In the genomic region with DNA sequence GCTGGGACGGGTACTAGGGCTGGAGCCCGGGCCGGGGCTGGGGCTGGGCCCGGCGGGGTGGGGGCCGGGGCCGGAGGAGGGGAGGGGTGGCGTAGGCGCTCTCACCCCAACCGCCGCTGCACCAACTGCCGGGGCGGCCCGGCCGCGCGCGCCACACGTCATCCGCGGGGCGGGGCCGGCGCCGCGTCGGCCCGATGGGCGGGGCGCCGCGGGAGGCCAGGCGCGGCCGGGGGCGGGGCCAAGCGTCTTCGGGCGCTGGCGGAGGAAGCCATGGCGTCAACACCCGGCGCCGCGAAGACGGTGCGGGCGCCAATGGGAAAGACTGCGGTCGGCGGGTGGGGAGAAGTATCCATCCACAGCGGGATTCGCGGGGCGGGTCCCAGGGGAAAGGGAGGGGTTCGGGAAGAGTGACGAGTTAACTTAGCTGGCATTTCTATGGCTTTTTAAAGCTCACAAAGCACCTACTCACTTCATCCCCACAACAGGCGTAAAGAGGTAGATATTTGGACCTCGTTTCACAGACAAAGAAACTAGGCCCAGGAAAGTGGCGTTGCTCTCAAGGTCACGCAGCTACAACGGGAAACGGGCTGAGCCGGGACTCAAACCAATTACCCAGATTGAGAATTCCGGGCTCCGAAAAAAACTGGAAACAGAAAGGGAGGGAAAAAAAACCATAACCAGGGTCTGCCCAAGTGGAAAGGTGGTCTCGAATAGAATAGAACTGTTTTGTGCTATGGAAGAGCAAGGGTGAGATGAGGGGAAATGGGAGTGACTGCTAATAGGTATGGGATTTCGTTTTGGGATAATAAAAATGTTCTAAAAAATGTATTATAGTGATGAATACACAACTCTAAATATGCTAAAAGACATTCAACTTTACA, we compare ENCODE assay signal across 8 cellular contexts. TPM values are rescaled to one million over a fixed set of nuclear protein-coding genes. Genes with fewer than 3 reads are reported as not detected.
DNase-seq lines count a peak whose midpoint lies in the region; ATAC-seq and TF ChIP-seq lines count a peak whose summit lies in the region.

A gene with protein sequence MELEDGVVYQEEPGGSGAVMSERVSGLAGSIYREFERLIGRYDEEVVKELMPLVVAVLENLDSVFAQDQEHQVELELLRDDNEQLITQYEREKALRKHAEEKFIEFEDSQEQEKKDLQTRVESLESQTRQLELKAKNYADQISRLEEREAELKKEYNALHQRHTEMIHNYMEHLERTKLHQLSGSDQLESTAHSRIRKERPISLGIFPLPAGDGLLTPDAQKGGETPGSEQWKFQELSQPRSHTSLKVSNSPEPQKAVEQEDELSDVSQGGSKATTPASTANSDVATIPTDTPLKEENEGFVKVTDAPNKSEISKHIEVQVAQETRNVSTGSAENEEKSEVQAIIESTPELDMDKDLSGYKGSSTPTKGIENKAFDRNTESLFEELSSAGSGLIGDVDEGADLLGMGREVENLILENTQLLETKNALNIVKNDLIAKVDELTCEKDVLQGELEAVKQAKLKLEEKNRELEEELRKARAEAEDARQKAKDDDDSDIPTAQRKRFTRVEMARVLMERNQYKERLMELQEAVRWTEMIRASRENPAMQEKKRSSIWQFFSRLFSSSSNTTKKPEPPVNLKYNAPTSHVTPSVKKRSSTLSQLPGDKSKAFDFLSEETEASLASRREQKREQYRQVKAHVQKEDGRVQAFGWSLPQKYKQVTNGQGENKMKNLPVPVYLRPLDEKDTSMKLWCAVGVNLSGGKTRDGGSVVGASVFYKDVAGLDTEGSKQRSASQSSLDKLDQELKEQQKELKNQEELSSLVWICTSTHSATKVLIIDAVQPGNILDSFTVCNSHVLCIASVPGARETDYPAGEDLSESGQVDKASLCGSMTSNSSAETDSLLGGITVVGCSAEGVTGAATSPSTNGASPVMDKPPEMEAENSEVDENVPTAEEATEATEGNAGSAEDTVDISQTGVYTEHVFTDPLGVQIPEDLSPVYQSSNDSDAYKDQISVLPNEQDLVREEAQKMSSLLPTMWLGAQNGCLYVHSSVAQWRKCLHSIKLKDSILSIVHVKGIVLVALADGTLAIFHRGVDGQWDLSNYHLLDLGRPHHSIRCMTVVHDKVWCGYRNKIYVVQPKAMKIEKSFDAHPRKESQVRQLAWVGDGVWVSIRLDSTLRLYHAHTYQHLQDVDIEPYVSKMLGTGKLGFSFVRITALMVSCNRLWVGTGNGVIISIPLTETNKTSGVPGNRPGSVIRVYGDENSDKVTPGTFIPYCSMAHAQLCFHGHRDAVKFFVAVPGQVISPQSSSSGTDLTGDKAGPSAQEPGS (N-terminal part only) (minus strand): TSS at position 130 of the 881 bp plus-strand sequence. CDS start 212 bp downstream, outside the sequence.

- peak within 1 kb of the TSS; percentile 97 for H3K27ac Mint-ChIP-seq in T-helper 17 cell

- H3K27ac ChIP-seq in psoas muscle = peak within 1 kb of the TSS; percentile 99
- H3K27ac ChIP-seq in urinary bladder (ENCODE audit: low read depth) = peak within 1 kb of the TSS; percentile 99

- no peak for TF ChIP-seq CTCF in GM13976 (IDR thresholded peaks at IDR 0.05; ENCODE audit: borderline replicate concordance, control extremely low read depth, extremely low read depth, insufficient read depth, missing control alignments)
- no peak for TF ChIP-seq CTCF in psoas muscle (IDR thresholded peaks at IDR 0.05)

- H3K4me3 ChIP-seq in psoas muscle (peak within 1 kb of the TSS; percentile 99), urinary bladder (ENCODE audit: low read depth, low read length) (peak within 1 kb of the TSS; percentile 87)

- H3K9me3 ChIP-seq in T-helper 17 cell (ENCODE audit: control insufficient read depth, low read length, poor library complexity, severe bottlenecking) (no peaks in the 10 kb centered on the region), psoas muscle (no peaks in the 10 kb centered on the region)

- H3K4me1 ChIP-seq in psoas muscle (peaks cover 31% of the 10 kb centered on the region), urinary bladder (ENCODE audit: insufficient read depth) (peaks cover 3% of the 10 kb centered on the region)

- 0 to 1% (median 1%) methylated on average over 20 to 68 of the region's 68 CpGs for WGBS in psoas muscle, 3 donors
- WGBS in urinary bladder = under 1% methylated on average over 68 of the region's 68 CpGs

- no peaks in the 10 kb centered on the region for H3K36me3 Mint-ChIP-seq in T-helper 17 cell (ENCODE audit: low read depth)

- in situ Hi-C loops in GM13976 (cut with MboI; ENCODE audit: low sequenced_read_pairs, unreplicated experiment) = no loop called here

- H3K4me3 Mint-ChIP-seq in T-helper 17 cell = peak within 1 kb of the TSS; percentile 97

- H3K4me1 Mint-ChIP-seq in T-helper 17 cell = peaks cover 41% of the 10 kb centered on the region

- H3K27me3 Mint-ChIP-seq in T-helper 17 cell = no peaks in the 10 kb centered on the region

- H3K36me3 ChIP-seq in psoas muscle (ENCODE audit: insufficient read depth in 1 of 2, low read depth in 1 of 2) (no peaks in the 10 kb centered on the region), urinary bladder (ENCODE audit: insufficient read depth) (no peaks in the 10 kb centered on the region)

- intact Hi-C loops in left ventricle myocardium superior (cut with micrococcal nuclease) (no loop called here), psoas muscle (cut with DNase I) (loop anchor here (1.0 to 2.0 kb wide), 3 partner anchors 32 to 42 kb away; a partner anchor contains a TSS)

- DNase-seq in GM13976 (ENCODE audit: low spot score) = peak; percentile 98
- DNase-seq in NCI-H1694 (lab: John Stamatoyannopoulos, UW) = peak; percentile 93
- DNase-seq in T-helper 17 cell = peak; percentile 91 to 96 (median 93)
- DNase-seq in amygdala (lab: John Stamatoyannopoulos, UW) = peak; percentile 41 to 95 (median 85)
- DNase-seq in left ventricle myocardium superior = peak; percentile 98
- DNase-seq in psoas muscle = peak; percentile 97 to 99

- ATAC-seq in HG02870 (IDR thresholded peaks at IDR 0.05; ENCODE audit: unreplicated experiment) = peak; percentile 67
- peak; percentile 86 for ATAC-seq in T-helper 17 cell
- peak; percentile 90 for ATAC-seq in left ventricle myocardium superior
- ATAC-seq in psoas muscle = peak; percentile 79 to 85 (median 80)

- no peaks in the 10 kb centered on the region for H3K27me3 ChIP-seq in psoas muscle (ENCODE audit: insufficient read depth in 3 of 3, low read length in 2 of 3)

RNA-seq across cellular contexts. Expression of the gene that starts here (rescaled TPM):
- total RNA-seq in T-helper 17 cell (10 to 100 TPM; 77.0 to 85.8 TPM), left ventricle myocardium superior (42.8 TPM), psoas muscle (100 to 1,000 TPM in 3 of 4 donors, 10 to 100 TPM in 1; 82.1 to 133 (median 121) TPM), urinary bladder (211 TPM)
- polyA plus RNA-seq in psoas muscle (10 to 100 TPM; 34.8 to 92.1 (median 54.1) TPM), urinary bladder (53.9 TPM)

Comparison
In these comparisons a context has a peak if more than half of its experiments do, and no peak if none do; other contexts are left out.
1. Peak in every context shown above with its lines: DNase-seq, ATAC-seq, H3K4me3 ChIP-seq and H3K27ac ChIP-seq.